3 cellular contexts compared by ENCODE assay signal in genomic region chr2:113511859-113512258, GRCh38. TPM values are rescaled to one million over a fixed set of nuclear protein-coding genes. Genes with fewer than 3 reads are reported as not detected.
"Had no signal": no experiment of that assay in that cellular context is flagged by ENCODE, and none has a peak within 500 bp of the region (broad histone marks: within the 10 kb centered on the region; RNA-seq: fewer than 3 reads in every experiment).

No MANE protein-coding gene starts in this region.

RNA-seq across cellular contexts. Expression of gene FOXD4L1, which starts 13.4 kb away (rescaled TPM):
- total RNA-seq: chondrocyte, dermis microvascular lymphatic vessel endothelial cell, endothelial cell of umbilical vein had no signal
